In the genomic region with DNA sequence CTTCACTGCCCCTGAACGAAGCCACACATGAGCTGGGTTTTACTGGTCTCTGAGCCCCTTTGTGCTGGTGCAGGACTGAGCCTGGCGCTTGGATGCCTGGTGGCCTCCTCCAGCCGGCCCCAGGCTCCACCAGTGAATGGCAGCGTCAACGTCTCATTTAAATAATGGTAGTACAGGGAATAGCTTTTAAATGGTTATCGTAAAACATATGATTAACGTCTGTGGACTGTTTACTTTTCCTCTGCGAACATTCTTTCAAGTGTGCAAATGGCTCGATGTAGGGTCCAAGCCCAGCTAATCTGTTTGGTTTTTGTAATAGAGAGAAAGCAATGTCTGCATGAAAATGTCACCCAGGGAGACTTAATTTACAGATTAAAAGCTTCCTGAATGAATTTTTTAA, we compare ENCODE assay signal across 28 cellular contexts.
DNase-seq lines count a peak whose midpoint lies in the region; ATAC-seq and TF ChIP-seq lines count a peak whose summit lies in the region.
"Had no signal": no experiment of that assay in that cellular context is flagged by ENCODE, and none has a peak within 500 bp of the region (broad histone marks: within the 10 kb centered on the region; RNA-seq: fewer than 3 reads in every experiment).

No MANE protein-coding gene starts in this region.

- H3K27me3 ChIP-seq in SK-N-SH (ENCODE audit: insufficient read depth), result no peaks in the 10 kb centered on the region
- no peaks in the 10 kb centered on the region for H3K27me3 ChIP-seq in endocrine pancreas (ENCODE audit: control insufficient read depth, insufficient read depth, low read length)
- H3K27me3 ChIP-seq: esophagus muscularis mucosa had no signal

- 86% methylated on average over 9 of the region's 9 CpGs for WGBS in SK-N-SH (ENCODE audit: low lambda C conversion rate)

- no peak overlapping the region for H3K4me3 ChIP-seq in SK-N-SH (ENCODE audit: low read depth in 2 of 2, low read length in 1 of 2)
- peak overlapping the region; percentile 17 for H3K4me3 ChIP-seq in endocrine pancreas (ENCODE audit: control insufficient read depth, insufficient read depth, low read length)
- H3K4me3 ChIP-seq: esophagus muscularis mucosa, SK-N-MC had no signal

- H3K4me1 ChIP-seq in SK-N-SH (ENCODE audit: control insufficient read depth in 1 of 2, insufficient read depth in 2 of 2, low read depth in 1 of 2, low read length in 1 of 2) (peaks cover 4 to 7% of the 10 kb centered on the region in 2 experiments; a peak in 3 of 4 replicates), endocrine pancreas (ENCODE audit: control insufficient read depth, insufficient read depth, low read length) (no peaks in the 10 kb centered on the region)

- no peaks in the 10 kb centered on the region for H3K79me2 ChIP-seq in SK-N-SH (ENCODE audit: insufficient read depth)

- intact Hi-C loops in activated CD8-positive, alpha-beta T cell treated with anti-CD3 and anti-CD28 coated beads for 36 hours (cut with micrococcal nuclease), result no loop called here

- H2AFZ ChIP-seq in SK-N-SH (ENCODE audit: low read depth), result no peak overlapping the region

- POLR2A ChIA-PET in SK-N-SH (lab: Yijun Ruan, JAX), result interaction anchor here (0.5 kb wide), 1 partner anchor 322 kb away, joined by 3 read pairs; no protein-coding TSS in a partner anchor
- POLR2A ChIA-PET in activated CD8-positive, alpha-beta T cell treated with anti-CD3 and anti-CD28 coated beads for 36 hours (lab: Charles Lee), result no interaction called here

- no peak for ATAC-seq in SK-N-SH treated with all-trans-retinoic acid at 6 μM for 48 hours
- no peak for ATAC-seq in HG03469 (IDR thresholded peaks at IDR 0.05; ENCODE audit: unreplicated experiment)
- ATAC-seq in activated CD8-positive, alpha-beta T cell treated with anti-CD3 and anti-CD28 coated beads for 36 hours, result no peak
- ATAC-seq: activated T-cell treated with anti-CD3 and anti-CD28 coated beads, Interleukin-2, amount 50 U/mL, for 72 hours; CD8-positive, alpha-beta T cell; effector memory CD8-positive, alpha-beta T cell; left lobe of liver; naive thymus-derived CD4-positive, alpha-beta T cell had no signal

- peaks cover 3% of the 10 kb centered on the region for H3K36me3 Mint-ChIP-seq in activated CD8-positive, alpha-beta T cell treated with anti-CD3 and anti-CD28 coated beads for 36 hours (ENCODE audit: low read depth)

- H3K36me3 ChIP-seq in SK-N-SH (replicated peaks in 1 of 2; ENCODE audit: control insufficient read depth in 1 of 2, insufficient read depth in 2 of 2, low read length in 1 of 2), result peaks cover 21 to 26% of the 10 kb centered on the region in 2 experiments
- H3K36me3 ChIP-seq in endocrine pancreas (ENCODE audit: control insufficient read depth, insufficient read depth, low read length), result no peaks in the 10 kb centered on the region

- no peaks in the 10 kb centered on the region for H3K27me3 Mint-ChIP-seq in activated CD8-positive, alpha-beta T cell treated with anti-CD3 and anti-CD28 coated beads for 36 hours
- H3K27me3 Mint-ChIP-seq: effector memory CD8-positive, alpha-beta T cell; type B pancreatic cell had no signal

- H3F3A ChIP-seq in SK-N-SH (replicated peaks; ENCODE audit: insufficient read depth), result no peaks in the 10 kb centered on the region

- H3K27ac ChIP-seq in SK-N-SH (ENCODE audit: low read depth in 2 of 2, low read length in 1 of 2), result no peak overlapping the region
- H3K27ac ChIP-seq: esophagus muscularis mucosa, HL-60, SK-N-MC had no signal

- H3K9me3 Mint-ChIP-seq in activated CD8-positive, alpha-beta T cell treated with anti-CD3 and anti-CD28 coated beads for 36 hours, result no peaks in the 10 kb centered on the region
- H3K9me3 Mint-ChIP-seq: activated naive CD4-positive, alpha-beta T cell treated with anti-CD3 and anti-CD28 coated beads for 36 hours; CD8-positive, alpha-beta T cell; effector memory CD8-positive, alpha-beta T cell; type B pancreatic cell had no signal

- DNase-seq in SK-N-SH, result no peak
- peak; percentile 32 for DNase-seq in NCI-H2227 (lab: John Stamatoyannopoulos, UW; ENCODE audit: unreplicated experiment)
- DNase-seq in cerebellar nuclear complex (lab: John Stamatoyannopoulos, UW), result no peak
- no peak for DNase-seq in GM10266 (ENCODE audit: extremely low spot score)
- DNase-seq in activated CD8-positive, alpha-beta T cell treated with anti-CD3 and anti-CD28 coated beads for 36 hours, result no peak
- DNase-seq: activated CD4-positive, alpha-beta T cell treated with anti-CD3 and anti-CD28 coated beads for 48 hours; activated naive CD4-positive, alpha-beta T cell treated with anti-CD3 and anti-CD28 coated beads for 36 hours; activated T-cell treated with anti-CD3 and anti-CD28 coated beads, Interleukin-2, amount 50 U/mL, for 72 hours; AML-193; amniotic stem cell; CD8-positive, alpha-beta T cell; DMS53; effector memory CD8-positive, alpha-beta T cell; GDM1; naive thymus-derived CD4-positive, alpha-beta T cell; occipital lobe; retina; small intestine; stimulated activated CD4-positive, alpha-beta T cell treated with anti-CD3 and anti-CD28 coated beads, Interleukin-1b, Interleukin-23, amount 100 ng/mL, for 48 hours; T-helper 2 cell had no signal

- H3K4me3 Mint-ChIP-seq in activated CD8-positive, alpha-beta T cell treated with anti-CD3 and anti-CD28 coated beads for 36 hours, result no peak overlapping the region
- H3K4me3 Mint-ChIP-seq: activated naive CD4-positive, alpha-beta T cell treated with anti-CD3 and anti-CD28 coated beads for 36 hours; activated T-cell treated with anti-CD3 and anti-CD28 coated beads, Interleukin-2, amount 50 U/mL, for 72 hours; CD8-positive, alpha-beta T cell; effector memory CD8-positive, alpha-beta T cell; naive thymus-derived CD4-positive, alpha-beta T cell; type B pancreatic cell had no signal

- no peaks in the 10 kb centered on the region for H4K20me1 ChIP-seq in SK-N-SH (ENCODE audit: insufficient read depth)

- no peak overlapping the region for H3K27ac Mint-ChIP-seq in activated CD8-positive, alpha-beta T cell treated with anti-CD3 and anti-CD28 coated beads for 36 hours
- H3K27ac Mint-ChIP-seq: activated naive CD4-positive, alpha-beta T cell treated with anti-CD3 and anti-CD28 coated beads for 36 hours; activated T-cell treated with anti-CD3 and anti-CD28 coated beads, Interleukin-2, amount 50 U/mL, for 72 hours; CD8-positive, alpha-beta T cell; effector memory CD8-positive, alpha-beta T cell; naive thymus-derived CD4-positive, alpha-beta T cell; type B pancreatic cell had no signal

- H3K4me1 Mint-ChIP-seq in activated CD8-positive, alpha-beta T cell treated with anti-CD3 and anti-CD28 coated beads for 36 hours (ENCODE audit: low read depth), result no peaks in the 10 kb centered on the region

- no peaks in the 10 kb centered on the region for H3K9me2 ChIP-seq in SK-N-SH

- no peaks in the 10 kb centered on the region for H3K9me3 ChIP-seq in SK-N-SH
- H3K9me3 ChIP-seq in endocrine pancreas (ENCODE audit: control insufficient read depth, low read length), result no peaks in the 10 kb centered on the region
- H3K9me3 ChIP-seq: esophagus muscularis mucosa had no signal

- TF ChIP-seq EP300 in SK-N-SH (IDR thresholded peaks at IDR 0.05; ENCODE audit: borderline replicate concordance in 1 of 2, low read depth in 1 of 2, low read length in 1 of 2), result no peak

- H3K9ac ChIP-seq in SK-N-SH (no peak overlapping the region), endocrine pancreas (ENCODE audit: control insufficient read depth, insufficient read depth, low read length) (no peak overlapping the region)

- no peak overlapping the region for H3K4me2 ChIP-seq in SK-N-SH

- CTCF ChIA-PET in SK-N-SH (lab: Yijun Ruan, JAX), result interaction anchor here (1.2 to 1.5 kb wide), 2 partner anchors 16 to 242 kb away, joined by 3 to 8 read pairs; no protein-coding TSS in a partner anchor
- CTCF ChIA-PET in activated CD8-positive, alpha-beta T cell treated with anti-CD3 and anti-CD28 coated beads for 36 hours (lab: Charles Lee), result no interaction called here

- no peak for TF ChIP-seq RAD21 in SK-N-SH (IDR thresholded peaks at IDR 0.05; ENCODE audit: low read length)

- TF ChIP-seq CTCF in SK-N-SH (IDR thresholded peaks at IDR 0.05) (no peak), GM10266 (IDR thresholded peaks at IDR 0.05; ENCODE audit: control insufficient read depth, insufficient read depth, low read depth, missing control alignments) (no peak)
- TF ChIP-seq CTCF in activated CD8-positive, alpha-beta T cell treated with anti-CD3 and anti-CD28 coated beads for 36 hours (IDR thresholded peaks at IDR 0.05), result no peak

TF ChIP-seq in SK-N-SH treated with all-trans-retinoic acid at 6 μM for 48 hours, 23 proteins besides CTCF, POLR2A, EP300 and RAD21:
- TF ChIP-seq, protein P1, sequence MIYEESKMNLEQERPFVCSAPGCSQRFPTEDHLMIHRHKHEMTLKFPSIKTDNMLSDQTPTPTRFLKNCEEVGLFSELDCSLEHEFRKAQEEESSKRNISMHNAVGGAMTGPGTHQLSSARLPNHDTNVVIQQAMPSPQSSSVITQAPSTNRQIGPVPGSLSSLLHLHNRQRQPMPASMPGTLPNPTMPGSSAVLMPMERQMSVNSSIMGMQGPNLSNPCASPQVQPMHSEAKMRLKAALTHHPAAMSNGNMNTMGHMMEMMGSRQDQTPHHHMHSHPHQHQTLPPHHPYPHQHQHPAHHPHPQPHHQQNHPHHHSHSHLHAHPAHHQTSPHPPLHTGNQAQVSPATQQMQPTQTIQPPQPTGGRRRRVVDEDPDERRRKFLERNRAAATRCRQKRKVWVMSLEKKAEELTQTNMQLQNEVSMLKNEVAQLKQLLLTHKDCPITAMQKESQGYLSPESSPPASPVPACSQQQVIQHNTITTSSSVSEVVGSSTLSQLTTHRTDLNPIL (CRISPR knock-in tag; IDR thresholded peaks at IDR 0.05; ENCODE audit: low read depth), result no peak
- TF ChIP-seq TOX (CRISPR knock-in tag; IDR thresholded peaks at IDR 0.05; ENCODE audit: borderline replicate concordance), result no peak
- TF ChIP-seq ISL1 (CRISPR knock-in tag; IDR thresholded peaks at IDR 0.05), result 0 out of 2 replicates have a peak, but pooled peaks have one; percentile 10
- no peak for TF ChIP-seq BACH2 (CRISPR knock-in tag; IDR thresholded peaks at IDR 0.05; ENCODE audit: borderline replicate concordance)

TF ChIP-seq in SK-N-SH, 30 proteins besides CTCF, POLR2A, EP300 and RAD21 (continues in another document):
- TF ChIP-seq SIN3A (IDR thresholded peaks at IDR 0.05; ENCODE audit: borderline replicate concordance, low read depth, low read length), result no peak
- TF ChIP-seq, protein P2, sequence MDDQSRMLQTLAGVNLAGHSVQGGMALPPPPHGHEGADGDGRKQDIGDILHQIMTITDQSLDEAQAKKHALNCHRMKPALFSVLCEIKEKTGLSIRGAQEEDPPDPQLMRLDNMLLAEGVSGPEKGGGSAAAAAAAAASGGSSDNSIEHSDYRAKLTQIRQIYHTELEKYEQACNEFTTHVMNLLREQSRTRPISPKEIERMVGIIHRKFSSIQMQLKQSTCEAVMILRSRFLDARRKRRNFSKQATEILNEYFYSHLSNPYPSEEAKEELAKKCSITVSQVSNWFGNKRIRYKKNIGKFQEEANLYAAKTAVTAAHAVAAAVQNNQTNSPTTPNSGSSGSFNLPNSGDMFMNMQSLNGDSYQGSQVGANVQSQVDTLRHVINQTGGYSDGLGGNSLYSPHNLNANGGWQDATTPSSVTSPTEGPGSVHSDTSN (IDR thresholded peaks at IDR 0.05), result no peak
- no peak for TF ChIP-seq RFX5 (IDR thresholded peaks at IDR 0.05; ENCODE audit: low read length)
- TF ChIP-seq TCF12 (IDR thresholded peaks at IDR 0.05), result no peak
- no peak for TF ChIP-seq TEAD4 (IDR thresholded peaks at IDR 0.05; ENCODE audit: borderline replicate concordance, insufficient read depth)
